15 cellular contexts compared by ENCODE assay signal in genomic region chr9:95083086-95083768, GRCh38.
DNase-seq lines count a peak whose midpoint lies in the region; ATAC-seq, FAIRE-seq and TF ChIP-seq lines count a peak whose summit lies in the region.
"Had no signal": no experiment of that assay in that cellular context is flagged by ENCODE, and none has a peak within 500 bp of the region (broad histone marks: within the 10 kb centered on the region; RNA-seq: fewer than 3 reads in every experiment).

No MANE protein-coding gene starts in this region.

- H3K36me3 ChIP-seq in muscle layer of duodenum (ENCODE audit: control insufficient read depth in 1 of 2, insufficient read depth in 2 of 2, low read length in 2 of 2), result peaks cover 38 to 48% of the 10 kb centered on the region in 2 donors
- peaks cover 45 to 74% (median 62%) of the 10 kb centered on the region in 4 donors for H3K36me3 ChIP-seq in stomach
- H3K36me3 ChIP-seq in PC-3 (ENCODE audit: low read depth, low read length), result peaks cover 3% of the 10 kb centered on the region; the same call in 1 of the 2 replicates

- H3K27me3 ChIP-seq in dorsolateral prefrontal cortex (no peaks in the 10 kb centered on the region), muscle layer of duodenum (ENCODE audit: low read depth, low read length) (no peaks in the 10 kb centered on the region), stomach (no peaks in the 10 kb centered on the region), PC-3 (ENCODE audit: low read length) (no peaks in the 10 kb centered on the region)
- H3K27me3 ChIP-seq: cardiac muscle cell had no signal

- H3K4me1 Mint-ChIP-seq in nephron progenitor cell, result peaks cover 36% of the 10 kb centered on the region
- H3K4me1 Mint-ChIP-seq in activated naive CD4-positive, alpha-beta T cell treated with anti-CD3 and anti-CD28 coated beads, Interleukin-2, amount 10 ng/mL, durations not matched to agents 7 days and 5 days, result no peaks in the 10 kb centered on the region
- H3K4me1 Mint-ChIP-seq: stimulated activated naive CD8-positive, alpha-beta T cell treated with anti-CD3 and anti-CD28 coated beads, Interleukin-15, amount 100 ng/mL, for 72 hours had no signal

- no peak overlapping the region for H3K4me3 ChIP-seq in dorsolateral prefrontal cortex
- H3K4me3 ChIP-seq in muscle layer of duodenum (ENCODE audit: low read depth in 1 of 2, low read length in 2 of 2), result no peak overlapping the region
- H3K4me3 ChIP-seq in stomach, result no peak overlapping the region
- H3K4me3 ChIP-seq in PC-3 (ENCODE audit: low read length), result no peak overlapping the region
- H3K4me3 ChIP-seq: cardiac muscle cell, skin epidermis had no signal

- POLR2A ChIA-PET in PC-3 (lab: Charles Lee; ENCODE audit: unreplicated experiment), result no interaction called here

- H3K4me1 ChIP-seq in muscle layer of duodenum (ENCODE audit: control insufficient read depth in 1 of 2, insufficient read depth in 2 of 2, low read length in 2 of 2) (peaks cover 14 to 51% of the 10 kb centered on the region in 2 donors), stomach (peaks cover 46 to 99% (median 74%) of the 10 kb centered on the region in 4 donors), PC-3 (ENCODE audit: insufficient read depth, low read length) (no peaks in the 10 kb centered on the region)

- intact Hi-C loops in dorsolateral prefrontal cortex (cut with DNase I), result loop anchor here in 1 of 2 donors (10.0 kb wide), 1 partner anchor 78 kb away; no protein-coding TSS in a partner anchor
- intact Hi-C loops in stomach (cut with DNase I; ENCODE audit: low total_unique reads), result no loop called here
- intact Hi-C loops in PC-3 (cut with micrococcal nuclease), result no loop called here

- H4K20me1 ChIP-seq in PC-3 (ENCODE audit: low read length), result no peaks in the 10 kb centered on the region

- TF ChIP-seq CTCF in dorsolateral prefrontal cortex (IDR thresholded peaks at IDR 0.05 in 54 of 56, conservative IDR thresholded peaks at IDR 0.05 in 2 of 56; ENCODE audit: low read depth in 1 of 56, partially characterized antibody in 56 of 56), result no peak
- TF ChIP-seq CTCF in stomach (IDR thresholded peaks at IDR 0.05), result no peak
- TF ChIP-seq CTCF in nephron progenitor cell (IDR thresholded peaks at IDR 0.05), result no peak
- no peak for TF ChIP-seq CTCF in PC-3 (conservative IDR thresholded peaks at IDR 0.05; ENCODE audit: low read depth, low read length)

- H3F3A ChIP-seq in PC-3 (ENCODE audit: low read length, unreplicated experiment), result no peaks in the 10 kb centered on the region

- H3K9me2 ChIP-seq in PC-3 (replicated peaks; ENCODE audit: low read length), result no peaks in the 10 kb centered on the region

- H3K27me3 Mint-ChIP-seq in nephron progenitor cell (ENCODE audit: low read depth, poor library complexity), result no peaks in the 10 kb centered on the region
- no peaks in the 10 kb centered on the region for H3K27me3 Mint-ChIP-seq in activated naive CD4-positive, alpha-beta T cell treated with anti-CD3 and anti-CD28 coated beads, Interleukin-2, amount 10 ng/mL, durations not matched to agents 7 days and 5 days
- H3K27me3 Mint-ChIP-seq: stimulated activated naive CD8-positive, alpha-beta T cell treated with anti-CD3 and anti-CD28 coated beads, Interleukin-15, amount 100 ng/mL, for 72 hours had no signal

- ATAC-seq in PC-3, result no peak
- ATAC-seq: stimulated activated naive CD8-positive, alpha-beta T cell treated with anti-CD3 and anti-CD28 coated beads, Interleukin-15, amount 100 ng/mL, for 72 hours had no signal

- H3K27ac ChIP-seq in dorsolateral prefrontal cortex (peak overlapping the region in 58 of 59 donors; percentile 91 to 100 (median 98)), muscle layer of duodenum (ENCODE audit: low read length) (peak overlapping the region; percentile 11), stomach (peak overlapping the region; percentile 13 to 91 (median 82)), PC-3 (ENCODE audit: low read length) (no peak overlapping the region)
- H3K27ac ChIP-seq: cardiac muscle cell, epithelial cell of prostate, KMS-11 had no signal

- H3K9me3 ChIP-seq in muscle layer of duodenum (ENCODE audit: control insufficient read depth in 1 of 2, low read length in 2 of 2) (no peaks in the 10 kb centered on the region), stomach (no peaks in the 10 kb centered on the region), PC-3 (ENCODE audit: low read length) (no peaks in the 10 kb centered on the region)

- TF ChIP-seq EP300 in stomach (IDR thresholded peaks at IDR 0.05), result no peak

- H3K9me3 Mint-ChIP-seq in nephron progenitor cell, result no peaks in the 10 kb centered on the region
- no peaks in the 10 kb centered on the region for H3K9me3 Mint-ChIP-seq in activated naive CD4-positive, alpha-beta T cell treated with anti-CD3 and anti-CD28 coated beads, Interleukin-2, amount 10 ng/mL, durations not matched to agents 7 days and 5 days
- H3K9me3 Mint-ChIP-seq: stimulated activated naive CD8-positive, alpha-beta T cell treated with anti-CD3 and anti-CD28 coated beads, Interleukin-15, amount 100 ng/mL, for 72 hours had no signal

- H3K36me3 Mint-ChIP-seq in nephron progenitor cell (ENCODE audit: low read depth), result peaks cover 63% of the 10 kb centered on the region
- no peaks in the 10 kb centered on the region for H3K36me3 Mint-ChIP-seq in activated naive CD4-positive, alpha-beta T cell treated with anti-CD3 and anti-CD28 coated beads, Interleukin-2, amount 10 ng/mL, durations not matched to agents 7 days and 5 days

- no peak overlapping the region for H3K27ac Mint-ChIP-seq in nephron progenitor cell
- H3K27ac Mint-ChIP-seq in activated naive CD4-positive, alpha-beta T cell treated with anti-CD3 and anti-CD28 coated beads, Interleukin-2, amount 10 ng/mL, durations not matched to agents 7 days and 5 days, result no peak overlapping the region
- H3K27ac Mint-ChIP-seq: stimulated activated naive CD8-positive, alpha-beta T cell treated with anti-CD3 and anti-CD28 coated beads, Interleukin-15, amount 100 ng/mL, for 72 hours had no signal

- H3K9ac ChIP-seq in PC-3 (ENCODE audit: low read length), result no peak overlapping the region
- H3K9ac ChIP-seq: KMS-11 had no signal

- CTCF ChIA-PET in activated naive CD4-positive, alpha-beta T cell treated with anti-CD3 and anti-CD28 coated beads, Interleukin-2, amount 10 ng/mL, durations not matched to agents 7 days and 5 days (lab: Charles Lee), result no interaction called here
- CTCF ChIA-PET in PC-3 (lab: Charles Lee), result no interaction called here

- H3K4me2 ChIP-seq in PC-3 (ENCODE audit: low read length), result no peak overlapping the region
- H3K4me2 ChIP-seq: KMS-11 had no signal

- DNase-seq in HTR-8/SVneo (ENCODE audit: insufficient read length, low spot score) (no peak), dorsolateral prefrontal cortex (peak in 3 of 10 donors; percentile 25 to 33 (median 28)), stomach (no peak), NCI-H69 (lab: John Stamatoyannopoulos, UW) (no peak), nephron progenitor cell (no peak), PC-3 (no peak)
- no peak for DNase-seq in activated naive CD4-positive, alpha-beta T cell treated with anti-CD3 and anti-CD28 coated beads, Interleukin-2, amount 10 ng/mL, durations not matched to agents 7 days and 5 days
- DNase-seq: activated naive CD4-positive, alpha-beta T cell; hippocampal formation; stimulated activated naive CD8-positive, alpha-beta T cell treated with anti-CD3 and anti-CD28 coated beads, Interleukin-15, amount 100 ng/mL, for 72 hours had no signal

- peak; percentile 86 for FAIRE-seq in HTR-8/SVneo (lab: Jason Lieb, UNC)

- no peak overlapping the region for H3K4me3 Mint-ChIP-seq in nephron progenitor cell
- H3K4me3 Mint-ChIP-seq in activated naive CD4-positive, alpha-beta T cell treated with anti-CD3 and anti-CD28 coated beads, Interleukin-2, amount 10 ng/mL, durations not matched to agents 7 days and 5 days, result no peak overlapping the region
- H3K4me3 Mint-ChIP-seq: stimulated activated naive CD8-positive, alpha-beta T cell treated with anti-CD3 and anti-CD28 coated beads, Interleukin-15, amount 100 ng/mL, for 72 hours had no signal

- H2AFZ ChIP-seq in PC-3 (ENCODE audit: low read length), result no peak overlapping the region

- WGBS in stomach, 5 donors, result 81 to 92% (median 90%) methylated on average over 35 to 39 of the region's 39 CpGs

- no peaks in the 10 kb centered on the region for H3K79me2 ChIP-seq in PC-3 (ENCODE audit: low read length)

- BruUV-seq in PC-3 (replicated peaks; lab: Mats Ljungman, UMichigan), result no TSS peak

- no peak for TF ChIP-seq POLR2A in stomach (IDR thresholded peaks at IDR 0.05)
